ENCODE assay signal across 8 cellular contexts in genomic region chr2:20422679-20423271, GRCh38. TPM values are rescaled to one million over a fixed set of nuclear protein-coding genes. Genes with fewer than 3 reads are reported as not detected.
DNase-seq lines count a peak whose midpoint lies in the region; ATAC-seq, FAIRE-seq and TF ChIP-seq lines count a peak whose summit lies in the region.

No MANE protein-coding gene starts in this region.

- H3K4me3 Mint-ChIP-seq in brain (peak overlapping the region in 1 of 5 experiments; percentile 14), glutamatergic neuron (ENCODE audit: unreplicated experiment) (no peak overlapping the region)

- H3K36me3 Mint-ChIP-seq in brain (no peaks in the 10 kb centered on the region), glutamatergic neuron (ENCODE audit: unreplicated experiment) (no peaks in the 10 kb centered on the region)

- H3K4me1 Mint-ChIP-seq in brain, result peaks cover 41% of the 10 kb centered on the region
- no peaks in the 10 kb centered on the region for H3K4me1 Mint-ChIP-seq in glutamatergic neuron (ENCODE audit: low read depth, unreplicated experiment)

- H3K9me3 Mint-ChIP-seq in brain, result peaks cover 0 to 2% (median 0%) of the 10 kb centered on the region in 5 experiments
- no peaks in the 10 kb centered on the region for H3K9me3 Mint-ChIP-seq in glutamatergic neuron (ENCODE audit: unreplicated experiment)

- FAIRE-seq in RCC 7860 (lab: Jason Lieb, UNC), result no peak

- H3K27ac Mint-ChIP-seq in brain, result peak overlapping the region in 2 of 5 experiments; percentile 24 to 65
- no peak overlapping the region for H3K27ac Mint-ChIP-seq in glutamatergic neuron (ENCODE audit: unreplicated experiment)

- H3K4me3 ChIP-seq in AG09309 (ENCODE audit: control insufficient read depth, low read depth, low read length), result no peak overlapping the region

- TF ChIP-seq CTCF in AG09309 (IDR thresholded peaks at IDR 0.05; ENCODE audit: control insufficient read depth, insufficient read depth, low read depth, low read length, missing control alignments), result peak; percentile 16
- TF ChIP-seq CTCF in brain (conservative IDR thresholded peaks at IDR 0.05), result peak; percentile 29 to 46
- no peak for TF ChIP-seq CTCF in glutamatergic neuron (IDR thresholded peaks at IDR 0.05; ENCODE audit: partially characterized antibody, unreplicated experiment)

- H3K27me3 Mint-ChIP-seq in brain, result no peaks in the 10 kb centered on the region
- no peaks in the 10 kb centered on the region for H3K27me3 Mint-ChIP-seq in glutamatergic neuron (ENCODE audit: unreplicated experiment)

- ATAC-seq in GM18511 (IDR thresholded peaks at IDR 0.05; ENCODE audit: unreplicated experiment), result no peak

- DNase-seq in AG09309 (ENCODE audit: low read depth) (no peak), HCEC 1CT (peak; percentile 81), medulla oblongata (ENCODE audit: extremely low spot score) (peak; percentile 54), glutamatergic neuron (no peak), RCC 7860 (ENCODE audit: low spot score) (no peak), A172 (ENCODE audit: low spot score) (no peak)

RNA-seq across cellular contexts. Expression of gene RHOB, which starts 24.1 kb away (rescaled TPM):
- polyA plus RNA-seq in brain (ENCODE audit: insufficient read depth, low read depth, low replicate concordance), result 173 TPM
- 135 TPM for total RNA-seq in glutamatergic neuron (ENCODE audit: unreplicated experiment)
- total RNA-seq in A172 (2014; rRNA removed; shearing (Covaris generic)), result 105 and 175 TPM in 2 replicates

Comparison
In these comparisons a context has a peak if more than half of its experiments do, and no peak if none do; other contexts are left out.
1. DNase-seq: peak in HCEC 1CT (single experiment) and medulla oblongata (single experiment); none in AG09309 (single experiment), glutamatergic neuron (single experiment), RCC 7860 (single experiment) and A172 (single experiment).